In genomic region chr10:16819026-16819425, GRCh38 we compare ENCODE assay signal across 26 cellular contexts. TPM values are rescaled to one million over a fixed set of nuclear protein-coding genes. Genes with fewer than 3 reads are reported as not detected.
DNase-seq lines count a peak whose midpoint lies in the region; TF ChIP-seq lines count a peak whose summit lies in the region.
"Had no signal": no experiment of that assay in that cellular context is flagged by ENCODE, and none has a peak within 500 bp of the region (broad histone marks: within the 10 kb centered on the region; RNA-seq: fewer than 3 reads in every experiment).

No MANE protein-coding gene starts in this region.

- TF ChIP-seq CTCF in brain (conservative IDR thresholded peaks at IDR 0.05), result no peak
- no peak for TF ChIP-seq CTCF in parathyroid adenoma (IDR thresholded peaks at IDR 0.05)

- H3K79me2 ChIP-seq in GM23248 (ENCODE audit: insufficient read depth) (peaks cover 29% of the 10 kb centered on the region), parathyroid adenoma (peaks cover 13% of the 10 kb centered on the region)

- H3K9ac ChIP-seq in GM23248 (no peak overlapping the region), parathyroid adenoma (no peak overlapping the region)

- peaks cover 15% of the 10 kb centered on the region for H3K27me3 Mint-ChIP-seq in activated CD4-positive, alpha-beta T cell treated with anti-CD3 and anti-CD28 coated beads, Interleukin-2, amount 10 ng/mL, durations not matched to agents 7 days and 5 days
- peaks cover 27% of the 10 kb centered on the region for H3K27me3 Mint-ChIP-seq in brain
- H3K27me3 Mint-ChIP-seq: activated T-cell treated with anti-CD3 and anti-CD28 coated beads, Interleukin-2, amount 50 U/mL, for 24 hours had no signal

- H3K9me3 ChIP-seq in GM23248 (ENCODE audit: low read depth), result no peaks in the 10 kb centered on the region
- no peaks in the 10 kb centered on the region for H3K9me3 ChIP-seq in parathyroid adenoma (ENCODE audit: control insufficient read depth, low read length)
- H3K9me3 ChIP-seq: neutrophil, prostate gland had no signal

- peaks cover 24% of the 10 kb centered on the region for H3K9me3 Mint-ChIP-seq in activated CD4-positive, alpha-beta T cell treated with anti-CD3 and anti-CD28 coated beads, Interleukin-2, amount 10 ng/mL, durations not matched to agents 7 days and 5 days
- H3K9me3 Mint-ChIP-seq in brain, result peaks cover 15 to 27% (median 19%) of the 10 kb centered on the region in 5 experiments

- WGBS in GM23248 (ENCODE audit: low coverage in 1 of 2, low lambda C conversion rate in 2 of 2, missing lambda C conversion rate in 2 of 2), 2 experiments, result 51 to 56% methylated on average over 6 of the region's 6 CpGs

- H4K20me1 ChIP-seq in GM23248 (ENCODE audit: insufficient read depth), result no peaks in the 10 kb centered on the region

- H2AFZ ChIP-seq in GM23248, result 0 out of 2 replicates have a peak overlapping the region, but pooled peaks have one; percentile 5
- peak overlapping the region; percentile 36 for H2AFZ ChIP-seq in parathyroid adenoma

- H3K4me1 ChIP-seq in GM23248 (ENCODE audit: insufficient read depth) (peaks cover 20% of the 10 kb centered on the region), parathyroid adenoma (peaks cover 5% of the 10 kb centered on the region)
- H3K4me1 ChIP-seq: prostate gland had no signal

- H3K27ac ChIP-seq in GM23248 (no peak overlapping the region), parathyroid adenoma (no peak overlapping the region)
- H3K27ac ChIP-seq: neutrophil, RWPE1 had no signal

- in situ Hi-C loops in GM23248 (cut with MboI), result no loop called here

- POLR2A ChIA-PET in activated CD4-positive, alpha-beta T cell treated with anti-CD3 and anti-CD28 coated beads, Interleukin-2, amount 10 ng/mL, durations not matched to agents 7 days and 5 days (lab: Charles Lee), result no interaction called here

- no peaks in the 10 kb centered on the region for H3K36me3 ChIP-seq in GM23248 (ENCODE audit: low read depth)
- no peaks in the 10 kb centered on the region for H3K36me3 ChIP-seq in parathyroid adenoma (ENCODE audit: control insufficient read depth, insufficient read depth, low read length)
- H3K36me3 ChIP-seq: ascending aorta, neutrophil, prostate gland had no signal

- H3K4me3 ChIP-seq in GM23248, result no peak overlapping the region
- no peak overlapping the region for H3K4me3 ChIP-seq in parathyroid adenoma (ENCODE audit: low read depth, low read length)
- H3K4me3 ChIP-seq: lung, prostate gland had no signal

- H3K27me3 ChIP-seq in GM23248 (replicated peaks; ENCODE audit: insufficient read depth) (no peaks in the 10 kb centered on the region), parathyroid adenoma (ENCODE audit: control insufficient read depth, insufficient read depth, low read length) (no peaks in the 10 kb centered on the region)
- H3K27me3 ChIP-seq: ascending aorta, esophagus muscularis mucosa, foreskin keratinocyte, heart right ventricle, neutrophil had no signal

- CTCF ChIA-PET in activated CD4-positive, alpha-beta T cell treated with anti-CD3 and anti-CD28 coated beads, Interleukin-2, amount 10 ng/mL, durations not matched to agents 7 days and 5 days (lab: Charles Lee), result no interaction called here

- H3K4me1 Mint-ChIP-seq in activated CD4-positive, alpha-beta T cell treated with anti-CD3 and anti-CD28 coated beads, Interleukin-2, amount 10 ng/mL, durations not matched to agents 7 days and 5 days, result peaks cover 32% of the 10 kb centered on the region
- peaks cover 27% of the 10 kb centered on the region for H3K4me1 Mint-ChIP-seq in brain

- H3K36me3 Mint-ChIP-seq in activated CD4-positive, alpha-beta T cell treated with anti-CD3 and anti-CD28 coated beads, Interleukin-2, amount 10 ng/mL, durations not matched to agents 7 days and 5 days (ENCODE audit: low read depth), result peaks cover 35% of the 10 kb centered on the region
- H3K36me3 Mint-ChIP-seq in brain, result peaks cover 7% of the 10 kb centered on the region

- no peak for DNase-seq in activated CD4-positive, alpha-beta T cell treated with anti-CD3 and anti-CD28 coated beads, Interleukin-2, amount 10 ng/mL, durations not matched to agents 7 days and 5 days
- DNase-seq in activated CD4-positive, alpha-beta T cell treated with anti-CD3 and anti-CD28 coated beads for 4 hours, result no peak
- DNase-seq in GM23248 (no peak), DMS153 treated with DMSO at 0.1 percent for 48 hours (lab: John Stamatoyannopoulos, UW; ENCODE audit: unreplicated experiment) (no peak), NCI-H2107 treated with DMSO at 0.1 percent for 48 hours (lab: John Stamatoyannopoulos, UW; ENCODE audit: unreplicated experiment) (no peak)
- DNase-seq in stimulated activated CD4-positive, alpha-beta T cell treated with anti-CD3 and anti-CD28 coated beads, Interleukin-4, amount 100 ng/mL, for 24 hours, result no peak
- DNase-seq: activated T-cell treated with anti-CD3 and anti-CD28 coated beads, Interleukin-2, amount 50 U/mL, for 24 hours; endodermal cell; foreskin keratinocyte; GF-D8; heart right ventricle; KBM-7; MM.1S; NCI-H1417; NCI-H2029 treated with DMSO at 0.1 percent for 48 hours; NCI-H82; stimulated activated CD4-positive, alpha-beta T cell treated with anti-CD3 and anti-CD28 coated beads, Interleukin-15, amount 100 ng/mL, for 24 hours; stimulated activated naive CD4-positive, alpha-beta T cell had no signal

- H3K9me2 ChIP-seq in GM23248 (ENCODE audit: insufficient read depth), result no peaks in the 10 kb centered on the region

- H3F3A ChIP-seq in GM23248 (ENCODE audit: insufficient read depth), result peaks cover 14% of the 10 kb centered on the region

- no peak overlapping the region for H3K27ac Mint-ChIP-seq in activated CD4-positive, alpha-beta T cell treated with anti-CD3 and anti-CD28 coated beads, Interleukin-2, amount 10 ng/mL, durations not matched to agents 7 days and 5 days
- H3K27ac Mint-ChIP-seq in brain, result no peak overlapping the region
- H3K27ac Mint-ChIP-seq: activated T-cell treated with anti-CD3 and anti-CD28 coated beads, Interleukin-2, amount 50 U/mL, for 24 hours; endodermal cell had no signal

- H3K4me2 ChIP-seq in GM23248 (ENCODE audit: unreplicated experiment) (no peak overlapping the region), parathyroid adenoma (ENCODE audit: low read length) (no peak overlapping the region)

- H3K4me3 Mint-ChIP-seq in activated CD4-positive, alpha-beta T cell treated with anti-CD3 and anti-CD28 coated beads, Interleukin-2, amount 10 ng/mL, durations not matched to agents 7 days and 5 days, result peak overlapping the region; percentile 28
- H3K4me3 Mint-ChIP-seq in brain, result peak overlapping the region in 4 of 5 experiments; percentile 16 to 96 (median 26)

RNA-seq across cellular contexts. Expression of gene RSU1, which starts 1.8 kb away (rescaled TPM):
- 100 to 1,000 TPM in 1 of 2 experiments, 10 to 100 TPM in 1; 79.5 to 106 TPM for total RNA-seq in activated CD4-positive, alpha-beta T cell treated with anti-CD3 and anti-CD28 coated beads, Interleukin-2, amount 10 ng/mL, durations not matched to agents 7 days and 5 days
- 104 and 109 TPM in 2 replicates for total RNA-seq in GM23248 (2014; rRNA removed; shearing (Covaris generic))
- polyA plus RNA-seq in GM23248 (2016; fragmentation: Nextera tagmentation; extraction: Ambion mirVana), result 236 and 252 TPM in 2 replicates
- 91.7 TPM for polyA plus RNA-seq in brain (ENCODE audit: insufficient read depth, low read depth, low replicate concordance)
